In the genomic region with DNA sequence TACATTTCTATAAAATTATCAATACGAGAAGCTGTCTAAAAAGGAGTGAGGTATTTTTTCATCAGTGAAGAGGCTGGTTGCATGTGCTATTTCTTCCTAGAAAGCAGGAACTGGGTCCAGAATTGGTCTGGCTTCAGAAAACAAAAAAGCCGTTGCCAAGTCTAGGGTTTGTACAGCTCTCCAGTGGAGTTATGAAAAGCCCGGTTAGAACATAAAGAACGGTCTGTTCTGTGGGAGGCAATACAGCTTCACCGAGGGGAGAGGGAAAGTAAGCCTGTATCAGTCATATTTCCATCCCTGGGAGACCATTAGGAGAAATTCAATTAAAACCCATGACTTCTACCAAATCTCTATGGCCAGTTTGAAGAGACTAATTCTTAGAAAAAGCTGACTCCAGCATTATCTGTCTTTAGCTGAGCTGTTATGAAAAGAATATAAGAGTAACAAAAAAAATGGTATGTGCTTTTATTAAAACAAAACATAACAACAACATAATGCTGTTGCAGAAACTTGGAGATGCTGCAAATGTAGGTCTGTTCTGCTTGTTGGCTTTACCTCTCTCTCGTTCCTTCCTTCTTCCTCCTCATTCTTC, we compare ENCODE assay signal across 19 cellular contexts.
DNase-seq lines count a peak whose midpoint lies in the region; ATAC-seq, FAIRE-seq and TF ChIP-seq lines count a peak whose summit lies in the region.
"Had no signal": no experiment of that assay in that cellular context is flagged by ENCODE, and none has a peak within 500 bp of the region (broad histone marks: within the 10 kb centered on the region; RNA-seq: fewer than 3 reads in every experiment).

No MANE protein-coding gene starts in this region.

- no peak for DNase-seq in A549 (ENCODE audit: low read depth in 1 of 2, low spot score in 1 of 2)
- DNase-seq in astrocyte of the hippocampus (ENCODE audit: low read depth, low spot score) = peak; percentile 45
- DNase-seq in inferior parietal cortex (ENCODE audit: extremely low spot score) = peak; percentile 54
- DNase-seq in occipital lobe (lab: John Stamatoyannopoulos, UW) = peak; percentile 7
- no peak for DNase-seq in lower leg skin (ENCODE audit: low spot score in 2 of 2)
- no peak for DNase-seq in NOMO-1 treated with DMSO at 0.1 percent for 48 hours (lab: John Stamatoyannopoulos, UW; ENCODE audit: unreplicated experiment)
- DNase-seq in sigmoid colon = no peak
- DNase-seq in left lobe of liver (ENCODE audit: low spot score) = no peak
- DNase-seq: GDM1, KBM-7, NCI-H1092, NCI-H1436, NCI-H187 treated with DMSO at 0.1 percent for 48 hours, NCI-H2107, NCI-H446 treated with DMSO at 0.1 percent for 48 hours, NCI-H526 treated with DMSO at 0.1 percent for 48 hours, PC-3, Right ventricle myocardium superior had no signal

- H3K9me3 ChIP-seq in A549 = no peaks in the 10 kb centered on the region
- no peaks in the 10 kb centered on the region for H3K9me3 ChIP-seq in sigmoid colon

- TF ChIP-seq POLR2A in A549 (IDR thresholded peaks at IDR 0.05; ENCODE audit: low read length) (no peak), lower leg skin (IDR thresholded peaks at IDR 0.05) (no peak), sigmoid colon (IDR thresholded peaks at IDR 0.05) (no peak)

- POLR2A ChIA-PET in A549 (lab: Yijun Ruan, JAX) = no interaction called here

- no peak for ATAC-seq in A549
- no peak for ATAC-seq in left lobe of liver
- ATAC-seq: PC-3 had no signal

- CTCF ChIA-PET in A549 (lab: Yijun Ruan, JAX) = interaction anchor here (1.1 to 1.7 kb wide), 2 partner anchors 9 to 13 kb away, joined by 3 to 5 read pairs; no protein-coding TSS in a partner anchor

- H3K4me2 ChIP-seq in A549 = no peak overlapping the region

- no peak for TF ChIP-seq EP300 in A549 (IDR thresholded peaks at IDR 0.05)
- no peak for TF ChIP-seq EP300 in sigmoid colon (IDR thresholded peaks at IDR 0.05)

- no peaks in the 10 kb centered on the region for H3K27me3 ChIP-seq in sigmoid colon

- TF ChIP-seq CTCF in A549 (IDR thresholded peaks at IDR 0.05) (no peak), lower leg skin (IDR thresholded peaks at IDR 0.05) (no peak), sigmoid colon (IDR thresholded peaks at IDR 0.05) (no peak)

- H3K27ac ChIP-seq in A549 (no peak overlapping the region), sigmoid colon (no peak overlapping the region)

- 7% methylated on average over 6 of the region's 6 CpGs for WGBS in A549 (ENCODE audit: missing lambda C conversion rate)
- 52 to 56% methylated on average over 6 of the region's 6 CpGs for WGBS in lower leg skin, 2 donors
- 72 to 80% methylated on average over 6 of the region's 6 CpGs for WGBS in sigmoid colon, 2 donors

- no peaks in the 10 kb centered on the region for H3K36me3 ChIP-seq in sigmoid colon

- intact Hi-C loops in lower leg skin (cut with DNase I; ENCODE audit: low total_unique reads) = no loop called here
- intact Hi-C loops in sigmoid colon (cut with DNase I) = no loop called here

- H3K4me1 ChIP-seq in A549 (no peaks in the 10 kb centered on the region), sigmoid colon (no peaks in the 10 kb centered on the region)

- no peak for TF ChIP-seq RAD21 in A549 (conservative IDR thresholded peaks at IDR 0.05 in 1 of 2, IDR thresholded peaks at IDR 0.05 in 1 of 2)

- no peak for FAIRE-seq in A549 (lab: Jason Lieb, UNC)
- FAIRE-seq: GM19239 had no signal

- H3K4me3 ChIP-seq in A549 (no peak overlapping the region), lower leg skin (ENCODE audit: low read depth, poor library complexity, severe bottlenecking) (no peak overlapping the region), sigmoid colon (no peak overlapping the region)

TF ChIP-seq in A549, 52 proteins besides CTCF, POLR2A, EP300 and RAD21:
- TF ChIP-seq RCOR1 (IDR thresholded peaks at IDR 0.05; ENCODE audit: low read depth, low read length) (no peak), NPAS2 (CRISPR knock-in tag; IDR thresholded peaks at IDR 0.05; ENCODE audit: borderline replicate concordance) (no peak), RFX5 (IDR thresholded peaks at IDR 0.05) (no peak), SMC3 (IDR thresholded peaks at IDR 0.05) (no peak), MAFK (IDR thresholded peaks at IDR 0.05; ENCODE audit: partially characterized antibody) (peak; percentile 60), EHF (CRISPR knock-in tag; IDR thresholded peaks at IDR 0.05) (no peak), ZC3H11A (IDR thresholded peaks at IDR 0.05) (no peak)

Comparison
In these comparisons a context has a peak if more than half of its experiments do, and no peak if none do; other contexts are left out.
1. DNase-seq: peak in astrocyte of the hippocampus (single experiment), inferior parietal cortex (single experiment) and occipital lobe (single experiment); none in A549 (0 of 2), lower leg skin (0 of 2), NOMO-1 treated with DMSO at 0.1 percent for 48 hours (single experiment), sigmoid colon (single experiment) and left lobe of liver (single experiment).